Comparison of ENCODE assay signal across 8 cellular contexts in the genomic region with DNA sequence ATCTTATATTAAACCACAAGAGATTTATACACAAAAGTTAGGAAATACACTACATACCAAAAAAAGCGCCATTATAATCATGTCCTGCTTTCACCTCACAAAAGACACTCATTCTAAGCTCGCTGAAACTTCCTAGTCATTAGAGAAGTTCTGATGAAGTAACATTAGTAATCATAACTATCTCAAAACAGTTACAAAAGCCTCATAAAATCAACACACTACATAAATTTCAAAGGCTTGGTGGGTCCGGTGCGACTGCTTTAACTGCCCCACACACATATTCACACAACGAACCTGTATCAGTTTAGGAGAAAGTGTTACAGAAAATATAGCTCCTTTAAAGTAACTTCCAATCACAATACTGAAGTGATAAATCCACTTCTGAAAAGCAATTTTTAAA. TPM values are rescaled to one million over a fixed set of nuclear protein-coding genes. Genes with fewer than 3 reads are reported as not detected.
DNase-seq lines count a peak whose midpoint lies in the region; ATAC-seq and FAIRE-seq lines count a peak whose summit lies in the region.

No MANE protein-coding gene starts in this region.

- peak overlapping the region; percentile 94 for H3K4me3 Mint-ChIP-seq in activated naive CD8-positive, alpha-beta T cell

- no peak for FAIRE-seq in HTR-8/SVneo (lab: Jason Lieb, UNC)

- peaks cover 55% of the 10 kb centered on the region for H3K4me1 Mint-ChIP-seq in activated naive CD8-positive, alpha-beta T cell (ENCODE audit: low read depth)

- no peak for ATAC-seq in HG03342 (IDR thresholded peaks at IDR 0.05; ENCODE audit: unreplicated experiment)

- H3K27me3 Mint-ChIP-seq in activated naive CD8-positive, alpha-beta T cell, result no peaks in the 10 kb centered on the region

- no peaks in the 10 kb centered on the region for H3K9me3 Mint-ChIP-seq in activated naive CD8-positive, alpha-beta T cell (ENCODE audit: low read depth)

- H3K36me3 Mint-ChIP-seq in activated naive CD8-positive, alpha-beta T cell, result peaks cover 6% of the 10 kb centered on the region

- peak overlapping the region; percentile 92 for H3K27ac Mint-ChIP-seq in activated naive CD8-positive, alpha-beta T cell

- peak; percentile 31 to 44 for DNase-seq in AML-193 (lab: John Stamatoyannopoulos, UW)
- peak; percentile 16 for DNase-seq in HT-29 (ENCODE audit: low spot score)
- DNase-seq in iris pigment epithelial cell (ENCODE audit: low read depth), result peak; percentile 28
- DNase-seq in substantia nigra (lab: John Stamatoyannopoulos, UW), result no peak
- DNase-seq in SW 1271 (lab: John Stamatoyannopoulos, UW), result no peak
- DNase-seq in HTR-8/SVneo (ENCODE audit: insufficient read length, low spot score), result no peak

- peak overlapping the region; percentile 97 for H3K27ac ChIP-seq in substantia nigra (ENCODE audit: low read depth, low read length, poor library complexity, severe bottlenecking)

RNA-seq across cellular contexts. Expression of a gene that starts 1.9 kb away (rescaled TPM):
- total RNA-seq in HT-29 (2014; rRNA removed; shearing (Covaris generic)), result 9.5 and 9.9 TPM in 2 replicates

Comparison
In these comparisons a context has a peak if more than half of its experiments do, and no peak if none do; other contexts are left out.
1. DNase-seq: peak in AML-193 (2 of 2), HT-29 (single experiment) and iris pigment epithelial cell (single experiment); none in substantia nigra (0 of 49), SW 1271 (0 of 2) and HTR-8/SVneo (single experiment).